In the genomic region with DNA sequence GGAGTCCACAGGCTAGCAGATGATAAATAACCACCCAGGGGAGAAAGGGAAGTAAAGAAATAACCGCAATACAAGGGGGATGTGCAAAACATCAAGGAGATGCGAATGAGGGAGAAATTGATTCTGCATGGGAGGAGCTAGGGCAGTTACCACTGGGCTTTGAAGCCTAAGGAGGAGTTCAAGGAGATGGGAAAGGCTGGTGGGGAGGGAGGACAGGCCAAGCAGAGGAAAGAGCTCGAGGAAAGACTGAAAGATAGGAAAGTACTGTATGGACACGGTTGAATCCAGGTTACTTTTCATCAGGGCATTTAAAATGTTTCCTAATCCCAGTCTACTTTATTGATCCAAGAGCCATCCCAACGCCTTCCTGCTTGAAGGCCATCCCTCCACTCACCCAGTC, we compare ENCODE assay signal across 24 cellular contexts. TPM values are rescaled to one million over a fixed set of nuclear protein-coding genes. Genes with fewer than 3 reads are reported as not detected.
DNase-seq lines count a peak whose midpoint lies in the region; ATAC-seq and TF ChIP-seq lines count a peak whose summit lies in the region.
"Had no signal": no experiment of that assay in that cellular context is flagged by ENCODE, and none has a peak within 500 bp of the region (broad histone marks: within the 10 kb centered on the region; RNA-seq: fewer than 3 reads in every experiment).

No MANE protein-coding gene starts in this region.

- dilution Hi-C loops in IMR-90 (cut with HindIII; ENCODE audit: low sequenced_read_pairs, unreplicated experiment) = no loop called here

- H3K4me1 ChIP-seq in BLaER1 (peaks cover 32% of the 10 kb centered on the region), IMR-90 (ENCODE audit: control insufficient read depth, insufficient read depth, low read length) (peaks cover 14% of the 10 kb centered on the region), PC-9 (replicated peaks; ENCODE audit: insufficient read depth) (peaks cover 30% of the 10 kb centered on the region), foreskin keratinocyte (peaks cover 34% of the 10 kb centered on the region)

- peak overlapping the region; percentile 72 for H3K14ac ChIP-seq in IMR-90 (replicated peaks; ENCODE audit: low read depth, low read length)

- no peaks in the 10 kb centered on the region for H3K9me2 ChIP-seq in PC-9 (ENCODE audit: insufficient read depth)

- peaks cover 72% of the 10 kb centered on the region for H3K79me2 ChIP-seq in PC-9 (ENCODE audit: low read depth)

- intact Hi-C loops in IMR-90 (cut with micrococcal nuclease) (loop anchor here (5.0 kb wide), 2 partner anchors 99 to 214 kb away; no protein-coding TSS in a partner anchor), PC-9 (cut with micrococcal nuclease; ENCODE audit: unreplicated experiment) (loop anchor here (5.0 kb wide), 1 partner anchor 219 kb away; no protein-coding TSS in a partner anchor), posterior cingulate gyrus (cut with DNase I) (loop anchor here (5.0 kb wide), 1 partner anchor 324 kb away; no protein-coding TSS in a partner anchor)

- H3K9me3 ChIP-seq in BLaER1 = no peaks in the 10 kb centered on the region
- H3K9me3 ChIP-seq in IMR-90 (ENCODE audit: control insufficient read depth, insufficient read depth, low read length) = no peaks in the 10 kb centered on the region
- H3K9me3 ChIP-seq in PC-9 (ENCODE audit: insufficient read depth, low read depth) = no peaks in the 10 kb centered on the region
- H3K9me3 ChIP-seq: gastrocnemius medialis, transverse colon had no signal

- H3K27ac ChIP-seq in BLaER1 (no peak overlapping the region), IMR-90 (ENCODE audit: insufficient read depth, low read length) (no peak overlapping the region), PC-9 (no peak overlapping the region), foreskin keratinocyte (peak overlapping the region; percentile 83)
- H3K27ac ChIP-seq: transverse colon had no signal

- ATAC-seq in IMR-90 (ENCODE audit: low read depth) = no peak
- no peak for ATAC-seq in foreskin keratinocyte
- ATAC-seq: activated naive CD8-positive, alpha-beta T cell treated with anti-CD3 and anti-CD28 coated beads, Interleukin-2, amount 50 U/mL, for 24 hours; esophagus mucosa; gastrocnemius medialis; stimulated activated naive CD8-positive, alpha-beta T cell treated with anti-CD3 and anti-CD28 coated beads, Interleukin-15, amount 100 ng/mL, for 72 hours; T-helper 17 cell had no signal

- H2BK5ac ChIP-seq in IMR-90 (ENCODE audit: low read depth, low read length, poor library complexity, severe bottlenecking) = no peak overlapping the region

- H2AK5ac ChIP-seq in IMR-90 (ENCODE audit: low read depth, low read length) = no peak overlapping the region; the same call in 1 of the 2 replicates

- H3K4me2 ChIP-seq in BLaER1 (peak overlapping the region; percentile 45), IMR-90 (ENCODE audit: low read depth, low read length) (peak overlapping the region; percentile 20), PC-9 (peak overlapping the region; percentile 89)

- H3K9me1 ChIP-seq in IMR-90 (ENCODE audit: insufficient read depth, low read length) = peaks cover 14% of the 10 kb centered on the region

- POLR2A ChIA-PET in IMR-90 (lab: Charles Lee; ENCODE audit: unreplicated experiment) (no interaction called here), PC-9 (lab: Charles Lee; ENCODE audit: unreplicated experiment) (no interaction called here)

- peak overlapping the region; percentile 20; the same call in 1 of the 3 replicates for H2BK15ac ChIP-seq in IMR-90 (ENCODE audit: low read depth, low read length)

- peak overlapping the region; percentile 30 for H2BK20ac ChIP-seq in IMR-90 (ENCODE audit: low read depth, low read length)

- H2BK120ac ChIP-seq in IMR-90 (ENCODE audit: low read depth, low read length) = peak overlapping the region; percentile 4

- H4K5ac ChIP-seq in IMR-90 (ENCODE audit: low read depth, low read length) = peak overlapping the region; percentile 19; the same call in 1 of the 2 replicates

- H4K91ac ChIP-seq in IMR-90 (ENCODE audit: insufficient read depth, low read depth, low read length) = 0 out of 2 replicates have a peak overlapping the region, but pooled peaks have one; percentile 37

- H3F3A ChIP-seq in PC-9 (ENCODE audit: insufficient read depth, low read depth) = peaks cover 22% of the 10 kb centered on the region

- H3K36me3 ChIP-seq in BLaER1 (no peaks in the 10 kb centered on the region), IMR-90 (ENCODE audit: control insufficient read depth, insufficient read depth, low read length) (peaks cover 8% of the 10 kb centered on the region; the same call in 1 of the 2 replicates), PC-9 (ENCODE audit: low read depth) (peaks cover 8% of the 10 kb centered on the region)
- H3K36me3 ChIP-seq: gastrocnemius medialis, transverse colon had no signal

- no peak for DNase-seq in IMR-90
- DNase-seq in PC-9 = no peak
- DNase-seq in foreskin keratinocyte = no peak
- no peak for DNase-seq in posterior cingulate gyrus
- no peak for DNase-seq in NCI-H446 treated with DMSO at 0.1 percent for 48 hours (lab: John Stamatoyannopoulos, UW)
- no peak for DNase-seq in hippocampal formation (lab: John Stamatoyannopoulos, UW)
- no peak for DNase-seq in DMS153 (lab: John Stamatoyannopoulos, UW)
- DNase-seq: activated effector memory CD4-positive, alpha-beta T cell treated with anti-CD3 and anti-CD28 coated beads, Interleukin-2, amount 50 U/mL, for 16 hours; activated naive CD8-positive, alpha-beta T cell treated with anti-CD3 and anti-CD28 coated beads, Interleukin-2, amount 50 U/mL, for 24 hours; CD4-positive, alpha-beta T cell; effector CD8-positive, alpha-beta T cell; gastrocnemius medialis; KG1; kidney; NCI-H1048; NCI-H1694 treated with DMSO at 0.1 percent for 48 hours; NCI-H526 treated with DMSO at 0.1 percent for 48 hours; stimulated activated naive CD8-positive, alpha-beta T cell treated with anti-CD3 and anti-CD28 coated beads, Interleukin-15, amount 100 ng/mL, for 72 hours; T-helper 17 cell; transverse colon had no signal

- H4K20me1 ChIP-seq in BLaER1 = peaks cover 13% of the 10 kb centered on the region; the same call in 1 of the 2 replicates
- H4K20me1 ChIP-seq in IMR-90 (ENCODE audit: insufficient read depth, low read length) = peaks cover 2% of the 10 kb centered on the region; the same call in 1 of the 2 replicates
- H4K20me1 ChIP-seq in PC-9 (ENCODE audit: insufficient read depth) = no peaks in the 10 kb centered on the region

- H3K9ac ChIP-seq in BLaER1 (no peak overlapping the region), IMR-90 (ENCODE audit: low read depth, low read length) (no peak overlapping the region)

- TF ChIP-seq CTCF in IMR-90 (conservative IDR thresholded peaks at IDR 0.05; ENCODE audit: low read depth, low read length) (no peak), PC-9 (conservative IDR thresholded peaks at IDR 0.05) (no peak), foreskin keratinocyte (conservative IDR thresholded peaks at IDR 0.05) (no peak)

- peak overlapping the region; percentile 33 for H3K4ac ChIP-seq in IMR-90 (ENCODE audit: low read depth, low read length)

- TF ChIP-seq RAD21 in IMR-90 (IDR thresholded peaks at IDR 0.05; ENCODE audit: low read length) = no peak

- 100% methylated on average over 3 of the region's 5 CpGs; no CpG with 5 or more reads in 1 of the 2 experiments for WGBS in IMR-90 (ENCODE audit: extremely low coverage in 2 of 2, insufficient read length in 1 of 2), 2 experiments

- H3K27me3 ChIP-seq in BLaER1 (peaks cover 33% of the 10 kb centered on the region), IMR-90 (ENCODE audit: control insufficient read depth, insufficient read depth, low read length) (no peaks in the 10 kb centered on the region), PC-9 (ENCODE audit: insufficient read depth, low read depth) (no peaks in the 10 kb centered on the region), foreskin keratinocyte (no peaks in the 10 kb centered on the region)
- H3K27me3 ChIP-seq: gastrocnemius medialis had no signal

- no peak for TF ChIP-seq POLR2A in IMR-90 (IDR thresholded peaks at IDR 0.05; ENCODE audit: low read depth, low read length)

- no peak overlapping the region for H3K18ac ChIP-seq in IMR-90 (ENCODE audit: low read depth, low read length)

- H4K8ac ChIP-seq in IMR-90 (ENCODE audit: low read depth in 2 of 2, low read length in 2 of 2) = peak overlapping the region in 1 of 2 experiments; percentile 70; a peak in 2 of 4 replicates

- CTCF ChIA-PET in IMR-90 (lab: Yijun Ruan, JAX) = no interaction called here
- CTCF ChIA-PET in PC-9 (lab: Charles Lee) = no interaction called here

- H2AFZ ChIP-seq in IMR-90 (replicated peaks; ENCODE audit: low read length, poor library complexity) = no peak overlapping the region
- H2AFZ ChIP-seq in PC-9 = no peak overlapping the region

- H3K23ac ChIP-seq in IMR-90 (ENCODE audit: low read depth, low read length) = peak overlapping the region; percentile 18; the same call in 1 of the 2 replicates

- H3K79me1 ChIP-seq in IMR-90 (ENCODE audit: low read depth in 1 of 2, low read length in 2 of 2) = peaks cover 37 to 76% of the 10 kb centered on the region in 2 experiments

- no peak overlapping the region for H3K56ac ChIP-seq in IMR-90 (ENCODE audit: extremely low read depth, insufficient read depth, low read length)

- no TSS peak for BruUV-seq in IMR-90 (replicated peaks; lab: Mats Ljungman, UMichigan)
- BruUV-seq in PC-9 (replicated peaks; lab: Mats Ljungman, UMichigan) = no TSS peak

- H2AK9ac ChIP-seq in IMR-90 (replicated peaks; ENCODE audit: low read depth, low read length, poor library complexity) = no peak overlapping the region

- no peak overlapping the region for H3K4me3 ChIP-seq in BLaER1
- H3K4me3 ChIP-seq in IMR-90 (ENCODE audit: insufficient read depth, low read depth, low read length) = no peak overlapping the region
- peak overlapping the region; percentile 84; the same call in 1 of the 2 replicates for H3K4me3 ChIP-seq in PC-9
- H3K4me3 ChIP-seq: gastrocnemius medialis, lung, transverse colon had no signal

- in situ Hi-C loops in IMR-90 (cut with MboI; ENCODE audit: low sequenced_read_pairs) = no loop called here

TF ChIP-seq in IMR-90, 13 proteins besides CTCF, POLR2A, EP300 and RAD21 (continues in another document):
- no peak for TF ChIP-seq MAFK (IDR thresholded peaks at IDR 0.05; ENCODE audit: low read depth, low read length)
- TF ChIP-seq SMC3 (IDR thresholded peaks at IDR 0.05; ENCODE audit: low read depth, low read length) = no peak
- TF ChIP-seq, protein P1, sequence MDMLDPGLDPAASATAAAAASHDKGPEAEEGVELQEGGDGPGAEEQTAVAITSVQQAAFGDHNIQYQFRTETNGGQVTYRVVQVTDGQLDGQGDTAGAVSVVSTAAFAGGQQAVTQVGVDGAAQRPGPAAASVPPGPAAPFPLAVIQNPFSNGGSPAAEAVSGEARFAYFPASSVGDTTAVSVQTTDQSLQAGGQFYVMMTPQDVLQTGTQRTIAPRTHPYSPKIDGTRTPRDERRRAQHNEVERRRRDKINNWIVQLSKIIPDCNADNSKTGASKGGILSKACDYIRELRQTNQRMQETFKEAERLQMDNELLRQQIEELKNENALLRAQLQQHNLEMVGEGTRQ (IDR thresholded peaks at IDR 0.05; ENCODE audit: low read depth, low read length) = no peak

RNA-seq across cellular contexts. Expression of a gene that starts 2.6 kb away (rescaled TPM):
- total RNA-seq in IMR-90 (2012; rRNA removed) (25.5 and 31.1 TPM in 2 replicates), PC-9 (2021) (29.3 and 33.1 TPM in 2 replicates), foreskin keratinocyte (44.0 and 56.5 TPM in 2 replicates)
- polyA plus RNA-seq in IMR-90 (2012; rRNA removed) (30.5 and 31.1 TPM in 2 replicates), foreskin keratinocyte (18.0 and 21.0 TPM in 2 replicates)
- 21.7 and 44.3 TPM in 2 replicates for polyA plus RNA-seq in IMR-90 (2012; cell fraction: cytosol; rRNA removed)
- 38.0 and 45.5 TPM in 2 replicates for polyA plus RNA-seq in IMR-90 (2012; cell fraction: nucleus; rRNA removed; ENCODE audit: low replicate concordance)
- total RNA-seq: CD4-positive, alpha-beta T cell; OCI-LY7; T-helper 17 cell had no signal

Comparison
In these comparisons a context has a peak if more than half of its experiments do, and no peak if none do; other contexts are left out.
1. H3K4me2 ChIP-seq: peak in every context shown above with its lines; median percentile 89 in PC-9; 45 in BLaER1; 20 in IMR-90.